13 cellular contexts compared by ENCODE assay signal in the genomic region with DNA sequence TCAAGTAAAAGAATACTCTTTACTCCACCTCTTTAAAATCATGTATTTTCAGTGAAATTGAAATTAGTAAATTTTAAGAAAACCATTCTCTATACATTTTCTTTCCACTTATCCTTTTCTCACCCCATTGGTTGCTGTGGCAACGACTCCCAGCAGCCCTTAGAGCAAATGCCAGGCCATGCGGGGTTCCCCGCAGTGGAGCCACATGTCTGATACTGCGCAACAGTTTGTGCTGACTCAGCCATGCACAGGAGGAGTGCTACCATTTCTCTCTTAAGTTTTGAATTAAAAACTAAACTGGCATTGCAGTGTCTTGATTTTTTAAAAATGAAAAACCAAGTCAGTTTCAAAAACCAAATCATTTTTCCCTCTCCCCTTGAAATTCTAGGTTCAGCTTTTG.
DNase-seq lines count a peak whose midpoint lies in the region; TF ChIP-seq lines count a peak whose summit lies in the region.
"Had no signal": no experiment of that assay in that cellular context is flagged by ENCODE, and none has a peak within 500 bp of the region (broad histone marks: within the 10 kb centered on the region; RNA-seq: fewer than 3 reads in every experiment).

No MANE protein-coding gene starts in this region.

- H3K27me3 ChIP-seq in H7 (ENCODE audit: control insufficient read depth, insufficient read depth, low read length), result no peaks in the 10 kb centered on the region
- H3K27me3 ChIP-seq: stomach had no signal

- H3K4me1 Mint-ChIP-seq in brain (peaks cover 38% of the 10 kb centered on the region), chondrocyte (ENCODE audit: low read depth) (no peaks in the 10 kb centered on the region)
- H3K4me1 Mint-ChIP-seq: activated naive CD4-positive, alpha-beta T cell treated with anti-CD3 and anti-CD28 coated beads, Interleukin-2, amount 50 U/mL, for 24 hours had no signal

- no peak for TF ChIP-seq CTCF in brain (conservative IDR thresholded peaks at IDR 0.05)
- no peak for TF ChIP-seq CTCF in GM13977 (IDR thresholded peaks at IDR 0.05; ENCODE audit: extremely low read depth, insufficient read depth, missing control alignments)
- no peak for TF ChIP-seq CTCF in chondrocyte (IDR thresholded peaks at IDR 0.05)

- H3K36me3 ChIP-seq in H7 (replicated peaks; ENCODE audit: control insufficient read depth, insufficient read depth, low read length), result no peaks in the 10 kb centered on the region
- H3K36me3 ChIP-seq: stomach had no signal

- H3K36me3 Mint-ChIP-seq in brain (no peaks in the 10 kb centered on the region), chondrocyte (ENCODE audit: low read depth) (no peaks in the 10 kb centered on the region)

- H3K27me3 Mint-ChIP-seq in brain (peaks cover 2% of the 10 kb centered on the region), chondrocyte (ENCODE audit: low read depth) (no peaks in the 10 kb centered on the region)
- H3K27me3 Mint-ChIP-seq: activated naive CD4-positive, alpha-beta T cell treated with anti-CD3 and anti-CD28 coated beads, Interleukin-2, amount 50 U/mL, for 24 hours had no signal

- H3K9me3 Mint-ChIP-seq in brain (no peaks in the 10 kb centered on the region), chondrocyte (ENCODE audit: low read depth) (no peaks in the 10 kb centered on the region)
- H3K9me3 Mint-ChIP-seq: activated naive CD4-positive, alpha-beta T cell treated with anti-CD3 and anti-CD28 coated beads, Interleukin-2, amount 50 U/mL, for 24 hours; HFFc6 had no signal

- no peak overlapping the region for H3K4me3 ChIP-seq in H7 (ENCODE audit: insufficient read depth, low read depth, low read length)
- H3K4me3 ChIP-seq: stomach had no signal

- H3K4me3 Mint-ChIP-seq in brain (peak overlapping the region in 1 of 5 experiments; percentile 4), chondrocyte (ENCODE audit: unreplicated experiment) (no peak overlapping the region)
- H3K4me3 Mint-ChIP-seq: activated naive CD4-positive, alpha-beta T cell treated with anti-CD3 and anti-CD28 coated beads, Interleukin-2, amount 50 U/mL, for 24 hours; HFFc6 had no signal

- in situ Hi-C loops in GM13977 (cut with MboI; ENCODE audit: low pct_unique_long_range_greater_than_20kb, low sequenced_read_pairs, unreplicated experiment), result no loop called here

- H3K27ac Mint-ChIP-seq in brain, result peak overlapping the region in 3 of 5 experiments; percentile 31 to 65 (median 54)
- H3K27ac Mint-ChIP-seq in chondrocyte (ENCODE audit: unreplicated experiment), result no peak overlapping the region
- H3K27ac Mint-ChIP-seq: activated naive CD4-positive, alpha-beta T cell treated with anti-CD3 and anti-CD28 coated beads, Interleukin-2, amount 50 U/mL, for 24 hours; HFFc6 had no signal

- DNase-seq in A172 (ENCODE audit: low spot score) (peak; percentile 2), H7 (peak; percentile 8), iris pigment epithelial cell (ENCODE audit: low read depth) (peak; percentile 31), T-helper 9 cell (no peak), GM13977 (ENCODE audit: low spot score) (no peak), chondrocyte (ENCODE audit: low spot score) (no peak)
- DNase-seq in activated CD4-positive, CD25-positive, alpha-beta regulatory T cell treated with anti-CD3 and anti-CD28 coated beads, Interleukin-2, amount 50 U/mL, for 72 hours, result no peak
- DNase-seq: HFFc6, Kasumi-1, left ventricle myocardium superior, stomach had no signal

Comparison
In these comparisons a context has a peak if more than half of its experiments do, and no peak if none do; other contexts are left out.
1. DNase-seq: peak in A172 (single experiment), H7 (single experiment) and iris pigment epithelial cell (single experiment); none in T-helper 9 cell (single experiment), GM13977 (single experiment), chondrocyte (single experiment) and activated CD4-positive, CD25-positive, alpha-beta regulatory T cell treated with anti-CD3 and anti-CD28 coated beads, Interleukin-2, amount 50 U/mL, for 72 hours (single experiment).